Comparison of ENCODE assay signal across 1 cellular context in genomic region chr10:93672022-93672678, GRCh38.
TF ChIP-seq lines count a peak whose summit lies in the region.

No MANE protein-coding gene starts in this region.

TF ChIP-seq in HepG2, 621 proteins besides CTCF, POLR2A, EP300 and RAD21 (continued from another document and continues in another):
- TF ChIP-seq ZMAT5 (CRISPR knock-in tag; IDR thresholded peaks at IDR 0.05; ENCODE audit: borderline replicate concordance, low read depth) = no peak
- peak; percentile 69; the same call in 1 of the 2 replicates for TF ChIP-seq DPF2 (CRISPR knock-in tag; IDR thresholded peaks at IDR 0.05; ENCODE audit: borderline replicate concordance, low read depth)
- no peak for TF ChIP-seq ZNF891 (CRISPR knock-in tag; IDR thresholded peaks at IDR 0.05)
- no peak for TF ChIP-seq HDAC6 (IDR thresholded peaks at IDR 0.05; ENCODE audit: low read depth, low read length)
- TF ChIP-seq NKX3-1 (CRISPR knock-in tag; IDR thresholded peaks at IDR 0.05) = no peak
- TF ChIP-seq PLRG1 (conservative IDR thresholded peaks at IDR 0.05) = no peak
- TF ChIP-seq PRDM10 (CRISPR knock-in tag; IDR thresholded peaks at IDR 0.05; ENCODE audit: low read depth) = no peak
- no peak for TF ChIP-seq MED13 (CRISPR knock-in tag; IDR thresholded peaks at IDR 0.05)
- TF ChIP-seq ZNF513 (CRISPR knock-in tag; conservative IDR thresholded peaks at IDR 0.05) = no peak
- no peak for TF ChIP-seq KDM4B (CRISPR knock-in tag; IDR thresholded peaks at IDR 0.05)
- no peak for TF ChIP-seq ARID4A (CRISPR knock-in tag; IDR thresholded peaks at IDR 0.05; ENCODE audit: borderline replicate concordance)
- no peak for TF ChIP-seq TIGD3 (CRISPR knock-in tag; IDR thresholded peaks at IDR 0.05; ENCODE audit: borderline replicate concordance)
- TF ChIP-seq ZNF136 (CRISPR knock-in tag; IDR thresholded peaks at IDR 0.05; ENCODE audit: low read depth) = no peak
- TF ChIP-seq SRF (IDR thresholded peaks at IDR 0.05; ENCODE audit: low read depth, low read length) = no peak
- no peak for TF ChIP-seq TMF1 (CRISPR knock-in tag; IDR thresholded peaks at IDR 0.05; ENCODE audit: low read depth)
- TF ChIP-seq SMARCE1 (IDR thresholded peaks at IDR 0.05; ENCODE audit: borderline replicate concordance) = no peak
- TF ChIP-seq HIC2 (CRISPR knock-in tag; IDR thresholded peaks at IDR 0.05; ENCODE audit: low read depth) = no peak
- no peak for TF ChIP-seq ZKSCAN1 (IDR thresholded peaks at IDR 0.05; ENCODE audit: low read length)
- TF ChIP-seq MED8 (CRISPR knock-in tag; IDR thresholded peaks at IDR 0.05; ENCODE audit: insufficient replicate concordance) = no peak
- TF ChIP-seq ZNF362 (CRISPR knock-in tag; IDR thresholded peaks at IDR 0.05; ENCODE audit: borderline replicate concordance) = no peak
- TF ChIP-seq CEBPB (IDR thresholded peaks at IDR 0.05; ENCODE audit: borderline replicate concordance, low read depth, low read length) = no peak
- no peak for TF ChIP-seq ZNF629 (CRISPR knock-in tag; conservative IDR thresholded peaks at IDR 0.05)
- TF ChIP-seq RFXANK (CRISPR knock-in tag; IDR thresholded peaks at IDR 0.05) = no peak
- TF ChIP-seq ZFP1 (CRISPR knock-in tag; IDR thresholded peaks at IDR 0.05) = no peak
- TF ChIP-seq ZNF12 (CRISPR knock-in tag; IDR thresholded peaks at IDR 0.05) = no peak
- no peak for TF ChIP-seq ATM (IDR thresholded peaks at IDR 0.05; ENCODE audit: borderline replicate concordance)
- peak; percentile 38; the same call in 1 of the 2 replicates for TF ChIP-seq FOXJ3 (CRISPR knock-in tag; IDR thresholded peaks at IDR 0.05; ENCODE audit: borderline replicate concordance)
- no peak for TF ChIP-seq ZNF576 (CRISPR knock-in tag; IDR thresholded peaks at IDR 0.05)
- TF ChIP-seq ERF (CRISPR knock-in tag; IDR thresholded peaks at IDR 0.05) = no peak
- no peak for TF ChIP-seq ZNF678 (CRISPR knock-in tag; IDR thresholded peaks at IDR 0.05)
- no peak for TF ChIP-seq ZNF773 (CRISPR knock-in tag; IDR thresholded peaks at IDR 0.05; ENCODE audit: borderline replicate concordance)
- no peak for TF ChIP-seq ETV6 (CRISPR knock-in tag; conservative IDR thresholded peaks at IDR 0.05)
- TF ChIP-seq IKZF4 (CRISPR knock-in tag; IDR thresholded peaks at IDR 0.05; ENCODE audit: borderline replicate concordance, low read depth, not compliant biosample characterization) = no peak
- no peak for TF ChIP-seq RARG (CRISPR knock-in tag; IDR thresholded peaks at IDR 0.05; ENCODE audit: low read depth)
- TF ChIP-seq KLF13 (CRISPR knock-in tag; IDR thresholded peaks at IDR 0.05) = no peak
- no peak for TF ChIP-seq RNF2 (conservative IDR thresholded peaks at IDR 0.05; ENCODE audit: low read depth)
- TF ChIP-seq ZNF530 (CRISPR knock-in tag; IDR thresholded peaks at IDR 0.05; ENCODE audit: low read depth) = no peak
- TF ChIP-seq U2AF1 (optimal IDR thresholded peaks at IDR 0.05; ENCODE audit: low read depth, low read length) = no peak
- TF ChIP-seq KDM5A (IDR thresholded peaks at IDR 0.05; ENCODE audit: borderline replicate concordance, low read length) = no peak
- TF ChIP-seq SOX13 (IDR thresholded peaks at IDR 0.05) = no peak
- peak in 1 of 2 experiments; percentile 56; a peak in 1 of 4 replicates for TF ChIP-seq SOX13 (CRISPR knock-in tag; conservative IDR thresholded peaks at IDR 0.05 in 1 of 2, IDR thresholded peaks at IDR 0.05 in 1 of 2)
- TF ChIP-seq ZNF160 (CRISPR knock-in tag; IDR thresholded peaks at IDR 0.05) = no peak
- no peak for TF ChIP-seq ZNF333 (CRISPR knock-in tag; IDR thresholded peaks at IDR 0.05; ENCODE audit: borderline replicate concordance)
- TF ChIP-seq ZNF761 (CRISPR knock-in tag; conservative IDR thresholded peaks at IDR 0.05) = no peak
- TF ChIP-seq ZNF30 (CRISPR knock-in tag; IDR thresholded peaks at IDR 0.05) = no peak
- no peak for TF ChIP-seq AFF4 (CRISPR knock-in tag; IDR thresholded peaks at IDR 0.05)
- TF ChIP-seq ZNF510 (CRISPR knock-in tag; IDR thresholded peaks at IDR 0.05; ENCODE audit: low read depth) = no peak
- TF ChIP-seq FOXO1 (CRISPR knock-in tag; IDR thresholded peaks at IDR 0.05) = peak; percentile 53; the same call in 1 of the 2 replicates
